21 cellular contexts compared by ENCODE assay signal in the genomic region with DNA sequence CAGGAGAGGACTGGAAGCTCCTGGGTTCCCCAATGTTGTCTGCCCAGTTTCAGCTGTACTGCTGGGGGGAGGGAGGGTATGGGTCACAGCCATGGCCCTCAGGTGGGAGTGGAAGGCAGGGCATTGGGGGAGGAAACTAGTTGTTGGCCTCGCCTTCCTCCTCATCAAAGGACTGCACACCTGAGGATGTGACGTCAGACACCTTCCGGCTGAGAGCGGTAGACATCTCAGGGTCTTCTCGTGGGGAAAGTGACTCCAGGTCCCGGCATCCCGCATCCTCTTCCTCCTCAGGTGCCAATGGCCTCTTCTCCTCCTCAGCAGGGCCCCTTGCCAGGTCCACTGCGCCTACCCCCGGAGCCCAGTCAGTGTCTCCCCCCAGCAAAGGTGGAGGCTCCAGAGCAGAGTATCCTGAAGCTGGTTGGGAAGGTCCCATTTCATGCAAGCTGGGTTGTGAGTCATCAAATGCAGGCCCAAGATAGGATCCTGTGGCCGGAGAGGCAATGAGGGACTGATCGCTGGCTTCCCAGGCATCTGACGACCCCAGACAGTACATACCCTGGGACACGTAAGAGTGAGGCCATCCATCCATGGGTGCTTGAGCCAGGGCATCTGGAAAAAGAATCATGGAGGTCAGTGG. TPM values are rescaled to one million over a fixed set of nuclear protein-coding genes. Genes with fewer than 3 reads are reported as not detected.
A peak's percentile ranks its signal among the peaks of the same experiment; 100 is the strongest.
DNase-seq lines count a peak whose midpoint lies in the region; ATAC-seq, FAIRE-seq and TF ChIP-seq lines count a peak whose summit lies in the region.
"Had no signal": no experiment of that assay in that cellular context is flagged by ENCODE, and none has a peak within 500 bp of the region (broad histone marks: within the 10 kb centered on the region; RNA-seq: fewer than 3 reads in every experiment).

No MANE protein-coding gene starts in this region.

- H3K27ac Mint-ChIP-seq in progenitor cell of endocrine pancreas = peak overlapping the region; percentile 68
- H3K27ac Mint-ChIP-seq: CD4-positive, CD25-positive, alpha-beta regulatory T cell had no signal

- no peaks in the 10 kb centered on the region for H3K9me3 Mint-ChIP-seq in progenitor cell of endocrine pancreas (ENCODE audit: low read depth)
- H3K9me3 Mint-ChIP-seq: CD8-positive, alpha-beta memory T cell had no signal

- H3K36me3 Mint-ChIP-seq in progenitor cell of endocrine pancreas (ENCODE audit: insufficient read depth) = no peaks in the 10 kb centered on the region
- H3K36me3 Mint-ChIP-seq: CD8-positive, alpha-beta memory T cell had no signal

- no peak overlapping the region for H2BK120ac ChIP-seq in IMR-90 (ENCODE audit: low read depth, low read length)

- H3K27me3 Mint-ChIP-seq in progenitor cell of endocrine pancreas = peaks cover 57% of the 10 kb centered on the region

- no peak for TF ChIP-seq EP300 in K562 (IDR thresholded peaks at IDR 0.05; ENCODE audit: low read length)

- peaks cover 9% of the 10 kb centered on the region for H3K4me1 Mint-ChIP-seq in progenitor cell of endocrine pancreas (ENCODE audit: low read depth)

- H3K23ac ChIP-seq in IMR-90 (ENCODE audit: low read depth, low read length) = no peak overlapping the region

- ATAC-seq in IMR-90 (ENCODE audit: low read depth) (no peak), K562 (no peak), GM18861 (IDR thresholded peaks at IDR 0.05; ENCODE audit: unreplicated experiment) (no peak)

- intact Hi-C loops in IMR-90 (cut with micrococcal nuclease) = no loop called here
- intact Hi-C loops in K562 (cut with micrococcal nuclease) = no loop called here

- no peaks in the 10 kb centered on the region for H3K79me2 ChIP-seq in K562 (ENCODE audit: control insufficient read depth, insufficient read depth, low read length)

- H3K9ac ChIP-seq in IMR-90 (ENCODE audit: low read depth, low read length) = no peak overlapping the region
- H3K9ac ChIP-seq in K562 (ENCODE audit: insufficient read depth in 1 of 2, low read depth in 2 of 2, low read length in 2 of 2) = no peak overlapping the region

- TF ChIP-seq RAD21 in IMR-90 (IDR thresholded peaks at IDR 0.05; ENCODE audit: low read length) (no peak), K562 (CRISPR knock-in tag; conservative IDR thresholded peaks at IDR 0.05 in 1 of 2, IDR thresholded peaks at IDR 0.05 in 1 of 2) (no peak)

- H2AFZ ChIP-seq in IMR-90 (replicated peaks; ENCODE audit: low read length, poor library complexity) = no peak overlapping the region
- H2AFZ ChIP-seq in K562 (ENCODE audit: low read depth, low read length) = no peak overlapping the region

- peaks cover 2% of the 10 kb centered on the region; the same call in 1 of the 2 replicates for H3K36me3 ChIP-seq in IMR-90 (ENCODE audit: control insufficient read depth, insufficient read depth, low read length)
- H3K36me3 ChIP-seq in K562 (ENCODE audit: control insufficient read depth, insufficient read depth, low read length) = no peaks in the 10 kb centered on the region
- H3K36me3 ChIP-seq: BE2C, HAP-1 had no signal

- TF ChIP-seq CTCF in IMR-90 (conservative IDR thresholded peaks at IDR 0.05; ENCODE audit: low read depth, low read length) = no peak
- no peak for TF ChIP-seq CTCF in K562 (IDR thresholded peaks at IDR 0.05 in 2 of 3, conservative IDR thresholded peaks at IDR 0.05 in 1 of 3; ENCODE audit: insufficient read depth in 2 of 3, low read depth in 1 of 3, low read length in 3 of 3)
- no peak for TF ChIP-seq CTCF in progenitor cell of endocrine pancreas (IDR thresholded peaks at IDR 0.05; ENCODE audit: unreplicated experiment)

- no peak overlapping the region for H2BK15ac ChIP-seq in IMR-90 (ENCODE audit: low read depth, low read length)

- FAIRE-seq in K562 (lab: Jason Lieb, UNC) = no peak
- FAIRE-seq: D721Med, G401.6, GM12892, GM19239 had no signal

- H4K8ac ChIP-seq in IMR-90 (ENCODE audit: low read depth in 2 of 2, low read length in 2 of 2) = no peak overlapping the region

- no peak overlapping the region for H3K14ac ChIP-seq in IMR-90 (replicated peaks; ENCODE audit: low read depth, low read length)

- no peak overlapping the region for H2AK5ac ChIP-seq in IMR-90 (ENCODE audit: low read depth, low read length)

- no peak overlapping the region for H3K4me2 ChIP-seq in IMR-90 (ENCODE audit: low read depth, low read length)
- H3K4me2 ChIP-seq in K562 (ENCODE audit: insufficient read depth, low read length) = no peak overlapping the region

- no peak overlapping the region for H3K18ac ChIP-seq in IMR-90 (ENCODE audit: low read depth, low read length)

- dilution Hi-C loops in IMR-90 (cut with HindIII; ENCODE audit: low sequenced_read_pairs, unreplicated experiment) = no loop called here

- H3K4ac ChIP-seq in IMR-90 (ENCODE audit: low read depth, low read length) = no peak overlapping the region

- H4K91ac ChIP-seq in IMR-90 (ENCODE audit: insufficient read depth, low read depth, low read length) = no peak overlapping the region

- no CpG with 5 or more reads among the region's 13 CpGs for whole genome bisulfite sequencing in IMR-90 (ENCODE audit: extremely low coverage in 2 of 2, insufficient read length in 1 of 2), 2 experiments
- WGBS in K562 (ENCODE audit: insufficient coverage, low coverage, missing lambda C conversion rate) = 7% methylated on average over 13 of the region's 13 CpGs

- in situ Hi-C loops in IMR-90 (cut with MboI; ENCODE audit: low sequenced_read_pairs) = no loop called here
- in situ Hi-C loops in K562 (cut with MboI) = no loop called here

- no peak overlapping the region for H3K4me3 Mint-ChIP-seq in progenitor cell of endocrine pancreas (ENCODE audit: low read depth)

- no peaks in the 10 kb centered on the region; the same call in 1 of the 2 replicates for H3K9me1 ChIP-seq in IMR-90 (ENCODE audit: insufficient read depth, low read length)
- H3K9me1 ChIP-seq in K562 (ENCODE audit: control insufficient read depth, insufficient read depth, low read length) = peaks cover 3% of the 10 kb centered on the region

- H3K4me3 ChIP-seq in IMR-90 (ENCODE audit: insufficient read depth, low read depth, low read length) (no peak overlapping the region), K562 (no peak overlapping the region)
- H3K4me3 ChIP-seq: HAP-1 had no signal

- H3K56ac ChIP-seq in IMR-90 (ENCODE audit: extremely low read depth, insufficient read depth, low read length) = no peak overlapping the region

- H4K20me1 ChIP-seq in IMR-90 (ENCODE audit: insufficient read depth, low read length) = no peaks in the 10 kb centered on the region
- H4K20me1 ChIP-seq in K562 (replicated peaks; ENCODE audit: control insufficient read depth, insufficient read depth, low read length) = peaks cover 9% of the 10 kb centered on the region; the same call in 1 of the 2 replicates

- no peak overlapping the region for H2BK5ac ChIP-seq in IMR-90 (ENCODE audit: low read depth, low read length, poor library complexity, severe bottlenecking)

- DNase-seq in IMR-90 (no peak), K562 (ENCODE audit: extremely low read depth in 1 of 4, low spot score in 3 of 4) (no peak), mesenteric fat pad (ENCODE audit: low spot score) (peak; percentile 65), progenitor cell of endocrine pancreas (ENCODE audit: low spot score, unreplicated experiment) (no peak), OCI-M2 (lab: John Stamatoyannopoulos, UW; ENCODE audit: unreplicated experiment) (no peak), inferior parietal cortex (ENCODE audit: extremely low spot score) (no peak), GF-D8 (lab: John Stamatoyannopoulos, UW) (no peak)
- DNase-seq: ACHN; BE2C; C1 segment of cervical spinal cord; CD4-positive, CD25-positive, alpha-beta regulatory T cell; CD8-positive, alpha-beta memory T cell; COR-L47; KBM-7 had no signal

- H3K27ac ChIP-seq in IMR-90 (ENCODE audit: insufficient read depth, low read length) (no peak overlapping the region), K562 (ENCODE audit: extremely low read depth, low read depth, low read length) (no peak overlapping the region)

- TF ChIP-seq POLR2A in IMR-90 (IDR thresholded peaks at IDR 0.05; ENCODE audit: low read depth, low read length) = no peak
- no peak for TF ChIP-seq POLR2A in K562 (conservative IDR thresholded peaks at IDR 0.05)

- no peak overlapping the region for H4K5ac ChIP-seq in IMR-90 (ENCODE audit: low read depth, low read length)

- CTCF ChIA-PET in IMR-90 (lab: Yijun Ruan, JAX) (no interaction called here), K562 (lab: Yijun Ruan, JAX; ENCODE audit: low intra/inter-chr PET ratio) (no interaction called here)

- POLR2A ChIA-PET in IMR-90 (lab: Charles Lee; ENCODE audit: unreplicated experiment) (no interaction called here), K562 (lab: Yijun Ruan, JAX) (interaction anchor here (0.6 to 0.7 kb wide), 2 partner anchors 27 to 757 kb away, joined by 3 to 5 read pairs; no protein-coding TSS in a partner anchor)

- H3K9me3 ChIP-seq in IMR-90 (ENCODE audit: control insufficient read depth, insufficient read depth, low read length) (no peaks in the 10 kb centered on the region), K562 (replicated peaks; ENCODE audit: control insufficient read depth, insufficient read depth, low read depth, low read length) (no peaks in the 10 kb centered on the region)
- H3K9me3 ChIP-seq: BE2C, HAP-1 had no signal

- H2AK9ac ChIP-seq in IMR-90 (replicated peaks; ENCODE audit: low read depth, low read length, poor library complexity) = peak overlapping the region; percentile 15

- H3K4me1 ChIP-seq in IMR-90 (ENCODE audit: control insufficient read depth, insufficient read depth, low read length) = no peaks in the 10 kb centered on the region
- H3K4me1 ChIP-seq in K562 (replicated peaks in 1 of 2; ENCODE audit: control insufficient read depth in 2 of 2, insufficient read depth in 2 of 2, low read length in 2 of 2) = peaks cover 0 to 6% of the 10 kb centered on the region in 2 experiments; a peak in 2 of 5 replicates
- H3K4me1 ChIP-seq: BE2C, HAP-1 had no signal

- no peak overlapping the region for H2BK20ac ChIP-seq in IMR-90 (ENCODE audit: low read depth, low read length)

- peaks cover 22% of the 10 kb centered on the region for H3K27me3 ChIP-seq in IMR-90 (ENCODE audit: control insufficient read depth, insufficient read depth, low read length)
- peaks cover 67 to 82% of the 10 kb centered on the region in 2 experiments for H3K27me3 ChIP-seq in K562 (ENCODE audit: control insufficient read depth in 2 of 2, insufficient read depth in 2 of 2, low read length in 2 of 2)

- BruUV-seq in IMR-90 (replicated peaks; lab: Mats Ljungman, UMichigan) = no TSS peak
- no TSS peak for BruUV-seq in K562 (replicated peaks; lab: Mats Ljungman, UMichigan)

- H3K79me1 ChIP-seq in IMR-90 (ENCODE audit: low read depth in 1 of 2, low read length in 2 of 2) = no peaks in the 10 kb centered on the region

RNA-seq across cellular contexts. Expression of a gene that starts 6.0 kb away (rescaled TPM):
- total RNA-seq in IMR-90 (2012; rRNA removed) (2.5 and 3.4 TPM in 2 replicates), K562 (2014; rRNA removed) (not detected in 2 replicates), K562 (2014; rRNA removed; fragmentation: Illumina TruSeq; extraction: Trizol) (not detected in 2 replicates), K562 (2015; rRNA removed; fragmentation: Illumina TruSeq; extraction: Trizol) (not detected in 2 replicates), K562 (2021) (0.04 TPM in 2 replicates), mesenteric fat pad (1.8 TPM), progenitor cell of endocrine pancreas (2.3 and 3.7 TPM in 2 replicates)
- polyA plus RNA-seq in IMR-90 (2012; rRNA removed) (3.7 and 4.3 TPM in 2 replicates), K562 (2011; rRNA removed) (0.03 and 0.11 TPM in 2 replicates), K562 (2014; fragmentation: Illumina TruSeq; extraction: Trizol) (not detected in 2 replicates), K562 (2014; fragmentation: Nextera tagmentation; extraction: Ambion mirVana) (not detected), K562 (2014; rRNA removed) (not detected in 2 replicates)
- polyA plus RNA-seq in IMR-90 (2012; cell fraction: cytosol; rRNA removed) = 2.4 and 3.9 TPM in 2 replicates
- 4.2 and 4.6 TPM in 2 replicates for polyA plus RNA-seq in IMR-90 (2012; cell fraction: nucleus; rRNA removed; ENCODE audit: low replicate concordance)
- 0.07 TPM in 1 of 2 replicates, not detected in the other for total RNA-seq in K562 (2011; cell fraction: chromatin; rRNA removed; ENCODE audit: low replicate concordance)
- total RNA-seq in K562 (2011; cell fraction: nucleolus; rRNA removed) = not detected in 2 replicates
- not detected in 2 replicates for total RNA-seq in K562 (2011; cell fraction: nucleoplasm; rRNA removed)
- polyA plus RNA-seq in K562 (2011; cell fraction: cytosol; rRNA removed) = not detected in 2 replicates
- 0.09 TPM in 1 of 2 replicates, not detected in the other for polyA plus RNA-seq in K562 (2011; cell fraction: nucleus; rRNA removed)
- 0.03 TPM in 2 replicates for polyA plus RNA-seq in K562 (2012)
- polyA minus RNA-seq in K562 (2011; rRNA and poly(A)+ RNA removed) = not detected in 2 replicates
- polyA minus RNA-seq in K562 (2011; cell fraction: cytosol; rRNA and poly(A)+ RNA removed) = 0.29 TPM in 1 of 2 replicates, not detected in the other
- polyA minus RNA-seq in K562 (2011; cell fraction: nucleus; rRNA and poly(A)+ RNA removed) = 0.33 TPM in 1 of 2 replicates, not detected in the other

RNA-seq across cellular contexts. Expression of a gene that starts 24.6 kb away (rescaled TPM):
- total RNA-seq in IMR-90 (2012; rRNA removed) = 22.6 and 25.0 TPM in 2 replicates
- 291 and 334 TPM in 2 replicates for polyA plus RNA-seq in IMR-90 (2012; rRNA removed)
- 247 and 450 TPM in 2 replicates for polyA plus RNA-seq in IMR-90 (2012; cell fraction: cytosol; rRNA removed)
- 390 and 724 TPM in 2 replicates for polyA plus RNA-seq in IMR-90 (2012; cell fraction: nucleus; rRNA removed; ENCODE audit: low replicate concordance)
- 38.7 and 99.5 TPM in 2 replicates for total RNA-seq in K562 (2011; cell fraction: chromatin; rRNA removed; ENCODE audit: low replicate concordance)
- 54.7 and 66.9 TPM in 2 replicates for total RNA-seq in K562 (2011; cell fraction: nucleolus; rRNA removed)
- 41.5 and 64.4 TPM in 2 replicates for total RNA-seq in K562 (2011; cell fraction: nucleoplasm; rRNA removed)
- total RNA-seq in K562 (2014; rRNA removed) = 26.9 and 37.8 TPM in 2 replicates
- 9.2 and 11.5 TPM in 2 replicates for total RNA-seq in K562 (2014; rRNA removed; fragmentation: Illumina TruSeq; extraction: Trizol)
- 15.7 and 17.3 TPM in 2 replicates for total RNA-seq in K562 (2015; rRNA removed; fragmentation: Illumina TruSeq; extraction: Trizol)
- total RNA-seq in K562 (2021) = 114 and 130 TPM in 2 replicates
- polyA plus RNA-seq in K562 (2011; rRNA removed) = 9.0 and 18.5 TPM in 2 replicates
- polyA plus RNA-seq in K562 (2011; cell fraction: cytosol; rRNA removed) = 15.7 and 26.2 TPM in 2 replicates
- 53.7 and 98.4 TPM in 2 replicates for polyA plus RNA-seq in K562 (2011; cell fraction: nucleus; rRNA removed)
- polyA plus RNA-seq in K562 (2012) = 141 and 252 TPM in 2 replicates
- polyA plus RNA-seq in K562 (2014; fragmentation: Illumina TruSeq; extraction: Trizol) = 81.7 and 116 TPM in 2 replicates
- 1 to 10 TPM; 1.8 to 3.1 TPM for polyA plus RNA-seq in K562 (2014; fragmentation: Nextera tagmentation; extraction: Ambion mirVana)
- polyA plus RNA-seq in K562 (2014; rRNA removed) = 30.0 and 35.0 TPM in 2 replicates
- 8.3 and 9.5 TPM in 2 replicates for polyA minus RNA-seq in K562 (2011; rRNA and poly(A)+ RNA removed)
- 57.5 and 83.9 TPM in 2 replicates for polyA minus RNA-seq in K562 (2011; cell fraction: cytosol; rRNA and poly(A)+ RNA removed)
- 35.4 and 38.0 TPM in 2 replicates for polyA minus RNA-seq in K562 (2011; cell fraction: nucleus; rRNA and poly(A)+ RNA removed)
- 271 TPM for total RNA-seq in mesenteric fat pad
- 65.4 and 69.0 TPM in 2 replicates for total RNA-seq in progenitor cell of endocrine pancreas

RNA-seq across cellular contexts. Expression of a gene that starts 40.6 kb away (rescaled TPM):
- not detected in 2 replicates for total RNA-seq in IMR-90 (2012; rRNA removed)
- not detected in 2 replicates for polyA plus RNA-seq in IMR-90 (2012; rRNA removed)
- polyA plus RNA-seq in IMR-90 (2012; cell fraction: cytosol; rRNA removed) = not detected in 2 replicates
- polyA plus RNA-seq in IMR-90 (2012; cell fraction: nucleus; rRNA removed; ENCODE audit: low replicate concordance) = not detected in 2 replicates
- not detected in 2 replicates for total RNA-seq in K562 (2011; cell fraction: chromatin; rRNA removed; ENCODE audit: low replicate concordance)
- not detected in 2 replicates for total RNA-seq in K562 (2011; cell fraction: nucleolus; rRNA removed)
- not detected in 2 replicates for total RNA-seq in K562 (2011; cell fraction: nucleoplasm; rRNA removed)
- not detected in 2 replicates for total RNA-seq in K562 (2014; rRNA removed)
- 0.11 TPM in 1 of 2 replicates, not detected in the other for total RNA-seq in K562 (2014; rRNA removed; fragmentation: Illumina TruSeq; extraction: Trizol)
- 0.04 TPM in 1 of 2 replicates, not detected in the other for total RNA-seq in K562 (2015; rRNA removed; fragmentation: Illumina TruSeq; extraction: Trizol)
- total RNA-seq in K562 (2021) = not detected in 2 replicates
- 0.04 TPM in 1 of 2 replicates, not detected in the other for polyA plus RNA-seq in K562 (2011; rRNA removed)
- 0.24 TPM in 1 of 2 replicates, not detected in the other for polyA plus RNA-seq in K562 (2011; cell fraction: cytosol; rRNA removed)
- polyA plus RNA-seq in K562 (2011; cell fraction: nucleus; rRNA removed) = not detected in 2 replicates
- polyA plus RNA-seq in K562 (2012) = 0.04 and 0.32 TPM in 2 replicates
- not detected in 2 replicates for polyA plus RNA-seq in K562 (2014; fragmentation: Illumina TruSeq; extraction: Trizol)
- polyA plus RNA-seq in K562 (2014; fragmentation: Nextera tagmentation; extraction: Ambion mirVana) = under 1 TPM in 1 of 2 experiments, not detected in 1; 0.07 TPM
- 0.01 and 0.09 TPM in 2 replicates for polyA plus RNA-seq in K562 (2014; rRNA removed)
- not detected in 2 replicates for polyA minus RNA-seq in K562 (2011; rRNA and poly(A)+ RNA removed)
- polyA minus RNA-seq in K562 (2011; cell fraction: cytosol; rRNA and poly(A)+ RNA removed) = not detected in 2 replicates
- 0.13 TPM in 1 of 2 replicates, not detected in the other for polyA minus RNA-seq in K562 (2011; cell fraction: nucleus; rRNA and poly(A)+ RNA removed)
- 0.22 TPM for total RNA-seq in mesenteric fat pad
- 0.09 and 0.14 TPM in 2 replicates for total RNA-seq in progenitor cell of endocrine pancreas
- total RNA-seq: CD4-positive, CD25-positive, alpha-beta regulatory T cell; H4 had no signal
- polyA plus RNA-seq: CD8-positive, alpha-beta memory T cell had no signal

RNA-seq across cellular contexts. Expression of a gene that starts 52.1 kb away (rescaled TPM):
- not detected in 2 replicates for total RNA-seq in IMR-90 (2012; rRNA removed)
- 0.10 TPM in 1 of 2 replicates, not detected in the other for polyA plus RNA-seq in IMR-90 (2012; rRNA removed)
- 0.04 TPM in 1 of 2 replicates, not detected in the other for polyA plus RNA-seq in IMR-90 (2012; cell fraction: cytosol; rRNA removed)
- 0.04 and 0.11 TPM in 2 replicates for polyA plus RNA-seq in IMR-90 (2012; cell fraction: nucleus; rRNA removed; ENCODE audit: low replicate concordance)
- total RNA-seq in K562 (2011; cell fraction: chromatin; rRNA removed; ENCODE audit: low replicate concordance) = 0.37 TPM in 1 of 2 replicates, not detected in the other
- 0.26 and 0.67 TPM in 2 replicates for total RNA-seq in K562 (2011; cell fraction: nucleolus; rRNA removed)
- total RNA-seq in K562 (2011; cell fraction: nucleoplasm; rRNA removed) = 0.37 TPM in 1 of 2 replicates, not detected in the other
- total RNA-seq in K562 (2014; rRNA removed) = not detected in 2 replicates
- total RNA-seq in K562 (2014; rRNA removed; fragmentation: Illumina TruSeq; extraction: Trizol) = not detected in 2 replicates
- not detected in 2 replicates for total RNA-seq in K562 (2015; rRNA removed; fragmentation: Illumina TruSeq; extraction: Trizol)
- total RNA-seq in K562 (2021) = 0.22 and 0.25 TPM in 2 replicates
- 0.07 and 0.32 TPM in 2 replicates for polyA plus RNA-seq in K562 (2011; rRNA removed)
- polyA plus RNA-seq in K562 (2011; cell fraction: cytosol; rRNA removed) = 0.03 and 0.39 TPM in 2 replicates
- 0.25 and 1.1 TPM in 2 replicates for polyA plus RNA-seq in K562 (2011; cell fraction: nucleus; rRNA removed)
- polyA plus RNA-seq in K562 (2012) = 2.7 and 3.5 TPM in 2 replicates
- not detected in 2 replicates for polyA plus RNA-seq in K562 (2014; fragmentation: Illumina TruSeq; extraction: Trizol)
- not detected for polyA plus RNA-seq in K562 (2014; fragmentation: Nextera tagmentation; extraction: Ambion mirVana)
- 0.05 and 0.57 TPM in 2 replicates for polyA plus RNA-seq in K562 (2014; rRNA removed)
- polyA minus RNA-seq in K562 (2011; rRNA and poly(A)+ RNA removed) = 0.14 TPM in 1 of 2 replicates, not detected in the other
- polyA minus RNA-seq in K562 (2011; cell fraction: cytosol; rRNA and poly(A)+ RNA removed) = not detected in 2 replicates
- polyA minus RNA-seq in K562 (2011; cell fraction: nucleus; rRNA and poly(A)+ RNA removed) = 0.54 TPM in 1 of 2 replicates, not detected in the other
- 0.22 TPM for total RNA-seq in mesenteric fat pad
- 54.4 and 56.3 TPM in 2 replicates for total RNA-seq in progenitor cell of endocrine pancreas
- total RNA-seq: H4 had no signal
